Comparison of ENCODE assay signal across 10 cellular contexts in the genomic region with DNA sequence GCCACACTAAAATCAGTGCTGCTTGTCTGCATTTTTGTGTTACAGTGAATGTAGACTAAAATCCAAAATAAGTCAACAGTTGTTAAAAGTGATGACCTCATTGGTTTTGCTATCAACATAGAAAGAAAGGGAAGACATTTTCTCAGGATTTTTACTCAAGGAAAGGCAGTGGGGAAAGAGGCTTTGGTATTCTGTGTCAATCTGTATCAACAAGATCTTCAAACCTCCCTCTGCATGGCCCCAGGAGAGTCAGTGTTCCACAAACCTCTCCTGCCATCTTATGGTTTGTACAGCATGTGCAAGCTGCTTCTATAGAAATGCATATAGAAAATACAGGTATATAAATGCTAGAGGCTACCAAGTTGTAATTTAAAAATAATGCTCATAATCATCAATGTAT. TPM values are rescaled to one million over a fixed set of nuclear protein-coding genes. Genes with fewer than 3 reads are reported as not detected.
DNase-seq lines count a peak whose midpoint lies in the region; ATAC-seq, FAIRE-seq and TF ChIP-seq lines count a peak whose summit lies in the region.
"Had no signal": no experiment of that assay in that cellular context is flagged by ENCODE, and none has a peak within 500 bp of the region (broad histone marks: within the 10 kb centered on the region; RNA-seq: fewer than 3 reads in every experiment).

No MANE protein-coding gene starts in this region.

- H3K18ac ChIP-seq in mesenchymal stem cell (ENCODE audit: low read depth in 1 of 2, low read length in 2 of 2) = no peak overlapping the region

- H3K79me1 ChIP-seq in mesenchymal stem cell (replicated peaks; ENCODE audit: low read length, poor library complexity, severe bottlenecking) = no peaks in the 10 kb centered on the region

- no peak overlapping the region for H2BK5ac ChIP-seq in mesenchymal stem cell (ENCODE audit: low read depth, low read length, poor library complexity, severe bottlenecking)

- intact Hi-C loops in head of caudate nucleus (cut with DNase I) (no loop called here), heart right ventricle (cut with DNase I) (no loop called here)

- no peak overlapping the region for H3K14ac ChIP-seq in mesenchymal stem cell (ENCODE audit: low read length in 2 of 2)

- no peaks in the 10 kb centered on the region for H3K36me3 Mint-ChIP-seq in T-helper 2 cell treated with Interferon-gamma antibody and Interleukin-4, amounts not matched to agents 5 μg/mL and 100 μg/mL, for 36 hours (ENCODE audit: low read depth)
- peaks cover 3% of the 10 kb centered on the region for H3K36me3 Mint-ChIP-seq in T-helper 17 cell (ENCODE audit: low read depth)

- H3K27ac ChIP-seq in mesenchymal stem cell (ENCODE audit: low read length, poor library complexity, severe bottlenecking) = no peak overlapping the region
- H3K27ac ChIP-seq in heart right ventricle = no peak overlapping the region

- no peak overlapping the region for H3K9ac ChIP-seq in adipocyte (ENCODE audit: low read length)
- H3K9ac ChIP-seq in mesenchymal stem cell (ENCODE audit: low read length) = no peak overlapping the region

- H4K91ac ChIP-seq in mesenchymal stem cell (ENCODE audit: low read length) = no peak overlapping the region

- no peak overlapping the region for H4K8ac ChIP-seq in mesenchymal stem cell (ENCODE audit: low read length)

- H2BK15ac ChIP-seq in mesenchymal stem cell (ENCODE audit: low read depth, poor library complexity, severe bottlenecking) = no peak overlapping the region

- peak in 1 of 9 donors; percentile 18 for TF ChIP-seq CTCF in heart right ventricle (IDR thresholded peaks at IDR 0.05)

- peaks cover 5% of the 10 kb centered on the region for H3K9me3 ChIP-seq in adipocyte (ENCODE audit: control insufficient read depth, low read length)
- no peaks in the 10 kb centered on the region for H3K9me3 ChIP-seq in mesenchymal stem cell (ENCODE audit: control insufficient read depth, low read length)
- peaks cover 0 to 10% (median 0%) of the 10 kb centered on the region in 11 donors for H3K9me3 ChIP-seq in heart right ventricle
- no peaks in the 10 kb centered on the region for H3K9me3 ChIP-seq in T-helper 17 cell (ENCODE audit: control insufficient read depth, low read length, poor library complexity, severe bottlenecking)

- H3K4me3 ChIP-seq in adipocyte (ENCODE audit: low read length) (no peak overlapping the region), mesenchymal stem cell (ENCODE audit: insufficient read depth in 1 of 2, low read depth in 1 of 2, low read length in 2 of 2) (no peak overlapping the region), heart right ventricle (no peak overlapping the region)

- no peak overlapping the region for H3K4me3 Mint-ChIP-seq in T-helper 2 cell treated with Interferon-gamma antibody and Interleukin-4, amounts not matched to agents 5 μg/mL and 100 μg/mL, for 36 hours
- no peak overlapping the region for H3K4me3 Mint-ChIP-seq in T-helper 17 cell
- H3K4me3 Mint-ChIP-seq: stimulated activated naive CD8-positive, alpha-beta T cell treated with anti-CD3 and anti-CD28 coated beads, Interleukin-15, Interleukin-2, amounts not matched to agents 100 ng/mL and 50 ng/mL, for 24 hours had no signal

- DNase-seq in GM18507 (ENCODE audit: extremely low spot score, insufficient read length, low read depth) = peak; percentile 12
- DNase-seq in adipocyte (ENCODE audit: low read depth) = peak; percentile 87
- DNase-seq in mesenchymal stem cell = peak; percentile 68
- no peak for DNase-seq in T-helper 2 cell treated with Interferon-gamma antibody and Interleukin-4, amounts not matched to agents 5 μg/mL and 100 μg/mL, for 36 hours (ENCODE audit: low spot score)
- no peak for DNase-seq in head of caudate nucleus
- DNase-seq in heart right ventricle = no peak
- DNase-seq in T-helper 17 cell = no peak
- DNase-seq: SIG-M5 had no signal

- peak; percentile 63 for FAIRE-seq in GM18507 (lab: Jason Lieb, UNC)

- H2BK120ac ChIP-seq in mesenchymal stem cell (ENCODE audit: low read depth, low read length) = no peak overlapping the region

- no peak overlapping the region for H3K23ac ChIP-seq in mesenchymal stem cell (ENCODE audit: low read length in 2 of 2)

- no peaks in the 10 kb centered on the region for H3K36me3 ChIP-seq in adipocyte (ENCODE audit: control insufficient read depth, insufficient read depth, low read length, severe bottlenecking)
- no peaks in the 10 kb centered on the region for H3K36me3 ChIP-seq in mesenchymal stem cell (ENCODE audit: control insufficient read depth in 1 of 2, insufficient read depth in 2 of 2, low read depth in 1 of 2, low read length in 2 of 2)
- H3K36me3 ChIP-seq in heart right ventricle = no peaks in the 10 kb centered on the region

- H3K4me2 ChIP-seq in mesenchymal stem cell (ENCODE audit: low read length, poor library complexity, severe bottlenecking) = no peak overlapping the region

- H3K4me1 ChIP-seq in adipocyte (ENCODE audit: control insufficient read depth, insufficient read depth, low read length) (peaks cover 5% of the 10 kb centered on the region), mesenchymal stem cell (ENCODE audit: control insufficient read depth, insufficient read depth, low read depth, low read length) (peaks cover 2% of the 10 kb centered on the region), heart right ventricle (peaks cover 0 to 13% (median 5%) of the 10 kb centered on the region in 9 donors)

- no peaks in the 10 kb centered on the region for H3K4me1 Mint-ChIP-seq in T-helper 2 cell treated with Interferon-gamma antibody and Interleukin-4, amounts not matched to agents 5 μg/mL and 100 μg/mL, for 36 hours (ENCODE audit: low read depth)
- H3K4me1 Mint-ChIP-seq in T-helper 17 cell = no peaks in the 10 kb centered on the region

- no peak overlapping the region for H2AFZ ChIP-seq in mesenchymal stem cell (ENCODE audit: low read depth, low read length)

- no peak overlapping the region for H2BK12ac ChIP-seq in mesenchymal stem cell (ENCODE audit: low read length in 2 of 2)

- H3K27ac Mint-ChIP-seq in T-helper 2 cell treated with Interferon-gamma antibody and Interleukin-4, amounts not matched to agents 5 μg/mL and 100 μg/mL, for 36 hours = no peak overlapping the region
- no peak overlapping the region for H3K27ac Mint-ChIP-seq in T-helper 17 cell
- H3K27ac Mint-ChIP-seq: stimulated activated naive CD8-positive, alpha-beta T cell treated with anti-CD3 and anti-CD28 coated beads, Interleukin-15, Interleukin-2, amounts not matched to agents 100 ng/mL and 50 ng/mL, for 24 hours had no signal

- no peak overlapping the region for H3K4ac ChIP-seq in mesenchymal stem cell (ENCODE audit: low read depth in 1 of 2, low read length in 2 of 2)

- H2AK5ac ChIP-seq in mesenchymal stem cell (ENCODE audit: low read length, severe bottlenecking) = no peak overlapping the region

- ATAC-seq in HG03103 (IDR thresholded peaks at IDR 0.05; ENCODE audit: low read depth, unreplicated experiment) (peak; percentile 53), heart right ventricle (no peak), T-helper 17 cell (no peak)

- no peaks in the 10 kb centered on the region for H3K27me3 Mint-ChIP-seq in T-helper 2 cell treated with Interferon-gamma antibody and Interleukin-4, amounts not matched to agents 5 μg/mL and 100 μg/mL, for 36 hours (ENCODE audit: low read depth)
- H3K27me3 Mint-ChIP-seq in T-helper 17 cell = peaks cover 35% of the 10 kb centered on the region

- H3K27me3 ChIP-seq in adipocyte (replicated peaks; ENCODE audit: control insufficient read depth, insufficient read depth, low read length) = no peaks in the 10 kb centered on the region
- no peaks in the 10 kb centered on the region for H3K27me3 ChIP-seq in mesenchymal stem cell (ENCODE audit: control insufficient read depth in 1 of 2, insufficient read depth in 1 of 2, low read length in 2 of 2)
- no peaks in the 10 kb centered on the region for H3K27me3 ChIP-seq in heart right ventricle

- no peaks in the 10 kb centered on the region for H3K9me3 Mint-ChIP-seq in T-helper 2 cell treated with Interferon-gamma antibody and Interleukin-4, amounts not matched to agents 5 μg/mL and 100 μg/mL, for 36 hours

RNA-seq across cellular contexts. Expression of gene OR51M1, which starts 13.8 kb away (rescaled TPM):
- not detected for polyA plus RNA-seq in mesenchymal stem cell (2013, experiment 1 of 2)
- polyA plus RNA-seq in mesenchymal stem cell (2013, experiment 2 of 2) = not detected
- total RNA-seq in heart right ventricle (not detected), T-helper 17 cell (not detected)
- not detected for polyA plus RNA-seq in heart right ventricle

RNA-seq across cellular contexts. Expression of gene OR51B6, which starts 18.5 kb away (rescaled TPM):
- polyA plus RNA-seq in mesenchymal stem cell (2013, experiment 1 of 2) = not detected
- not detected for polyA plus RNA-seq in mesenchymal stem cell (2013, experiment 2 of 2)
- total RNA-seq in heart right ventricle = not detected
- polyA plus RNA-seq in heart right ventricle = not detected
- not detected for total RNA-seq in T-helper 17 cell

RNA-seq across cellular contexts. Expression of gene OR51B5, which starts 26.5 kb away (rescaled TPM):
- not detected for polyA plus RNA-seq in mesenchymal stem cell (2013, experiment 1 of 2)
- not detected for polyA plus RNA-seq in mesenchymal stem cell (2013, experiment 2 of 2)
- under 1 TPM in 2 of 10 donors, not detected in 8; 0.25 to 0.46 TPM for total RNA-seq in heart right ventricle
- polyA plus RNA-seq in heart right ventricle = not detected
- total RNA-seq in T-helper 17 cell = under 1 TPM in 1 of 2 donors, not detected in 1; 0.40 TPM

RNA-seq across cellular contexts. Expression of gene OR51B2, which starts 45.7 kb away (rescaled TPM):
- polyA plus RNA-seq in mesenchymal stem cell (2013, experiment 1 of 2) = not detected
- polyA plus RNA-seq in mesenchymal stem cell (2013, experiment 2 of 2) = not detected
- total RNA-seq in heart right ventricle (not detected), T-helper 17 cell (not detected)
- not detected for polyA plus RNA-seq in heart right ventricle

RNA-seq across cellular contexts. Expression of gene OR51Q1, which starts 52.1 kb away (rescaled TPM):
- not detected for polyA plus RNA-seq in mesenchymal stem cell (2013, experiment 1 of 2)
- polyA plus RNA-seq in mesenchymal stem cell (2013, experiment 2 of 2) = not detected
- not detected for total RNA-seq in heart right ventricle
- polyA plus RNA-seq in heart right ventricle = not detected
- total RNA-seq in T-helper 17 cell = not detected

Comparison
In these comparisons a context has a peak if more than half of its experiments do, and no peak if none do; other contexts are left out.
1. DNase-seq: peak in GM18507 (single experiment), adipocyte (single experiment) and mesenchymal stem cell (single experiment); none in T-helper 2 cell treated with Interferon-gamma antibody and Interleukin-4, amounts not matched to agents 5 μg/mL and 100 μg/mL, for 36 hours (single experiment), head of caudate nucleus (0 of 42), heart right ventricle (0 of 2) and T-helper 17 cell (0 of 3).